In genomic region chr6:11329841-11330765, GRCh38 we compare ENCODE assay signal across 10 cellular contexts.
DNase-seq lines count a peak whose midpoint lies in the region; ATAC-seq, FAIRE-seq and TF ChIP-seq lines count a peak whose summit lies in the region.
"Had no signal": no experiment of that assay in that cellular context is flagged by ENCODE, and none has a peak within 500 bp of the region (broad histone marks: within the 10 kb centered on the region; RNA-seq: fewer than 3 reads in every experiment).

No MANE protein-coding gene starts in this region.

- H3K9me3 ChIP-seq in Loucy (ENCODE audit: insufficient read depth, low read depth, low read length) (no peaks in the 10 kb centered on the region), K562 (replicated peaks; ENCODE audit: control insufficient read depth, insufficient read depth, low read depth, low read length) (no peaks in the 10 kb centered on the region), sigmoid colon (no peaks in the 10 kb centered on the region), A673 (ENCODE audit: low read depth, low read length, poor library complexity, severe bottlenecking) (no peaks in the 10 kb centered on the region)

- no peaks in the 10 kb centered on the region for H4K20me1 ChIP-seq in Loucy (ENCODE audit: insufficient read depth, low read length, poor library complexity, severe bottlenecking)
- H4K20me1 ChIP-seq in K562 (replicated peaks; ENCODE audit: control insufficient read depth, insufficient read depth, low read length): no peaks in the 10 kb centered on the region

- H3K9me3 Mint-ChIP-seq in CD14-positive monocyte (peaks cover 0 to 4% (median 0%) of the 10 kb centered on the region in 7 donors), naive B cell (no peaks in the 10 kb centered on the region), glutamatergic neuron (ENCODE audit: unreplicated experiment) (no peaks in the 10 kb centered on the region)

- TF ChIP-seq CTCF in CD14-positive monocyte (IDR thresholded peaks at IDR 0.05): no peak
- no peak for TF ChIP-seq CTCF in Loucy (conservative IDR thresholded peaks at IDR 0.05; ENCODE audit: low read length)
- TF ChIP-seq CTCF in K562 (IDR thresholded peaks at IDR 0.05 in 2 of 3, conservative IDR thresholded peaks at IDR 0.05 in 1 of 3; ENCODE audit: insufficient read depth in 2 of 3, low read depth in 1 of 3, low read length in 3 of 3): no peak
- TF ChIP-seq CTCF in sigmoid colon (IDR thresholded peaks at IDR 0.05): no peak
- no peak for TF ChIP-seq CTCF in A673 (conservative IDR thresholded peaks at IDR 0.05; ENCODE audit: low read depth, low read length)
- no peak for TF ChIP-seq CTCF in glutamatergic neuron (IDR thresholded peaks at IDR 0.05; ENCODE audit: partially characterized antibody, unreplicated experiment)

- H3K27ac ChIP-seq in K562 (ENCODE audit: extremely low read depth, low read depth, low read length) (no peak overlapping the region), sigmoid colon (no peak overlapping the region), A673 (ENCODE audit: low read depth, low read length, poor library complexity, severe bottlenecking) (no peak overlapping the region)
- H3K27ac ChIP-seq: KMS-11 had no signal

- DNase-seq in CD14-positive monocyte (ENCODE audit: low spot score) (peak; percentile 56), K562 (ENCODE audit: extremely low read depth in 1 of 4, low spot score in 3 of 4) (no peak), naive B cell (no peak), sigmoid colon (no peak), A673 (ENCODE audit: low spot score) (no peak), glutamatergic neuron (no peak)

- H3K9me2 ChIP-seq in Loucy (replicated peaks; ENCODE audit: low read depth, low read length): no peaks in the 10 kb centered on the region

- no peak for TF ChIP-seq EP300 in K562 (IDR thresholded peaks at IDR 0.05; ENCODE audit: low read length)
- no peak for TF ChIP-seq EP300 in sigmoid colon (IDR thresholded peaks at IDR 0.05)

- H3K27me3 ChIP-seq in Loucy (ENCODE audit: insufficient read depth, low read length, poor library complexity, severe bottlenecking) (no peaks in the 10 kb centered on the region), K562 (ENCODE audit: control insufficient read depth in 2 of 2, insufficient read depth in 2 of 2, low read length in 2 of 2) (peaks cover 0 to 18% of the 10 kb centered on the region in 2 experiments; a peak in 1 of 5 replicates), sigmoid colon (no peaks in the 10 kb centered on the region), A673 (replicated peaks; ENCODE audit: insufficient read depth, low read depth, low read length, poor library complexity) (no peaks in the 10 kb centered on the region)

- H3K4me3 Mint-ChIP-seq in CD14-positive monocyte (peak overlapping the region; percentile 2 to 62), naive B cell (peak overlapping the region in 7 of 8 donors; percentile 45 to 87 (median 68)), glutamatergic neuron (ENCODE audit: unreplicated experiment) (no peak overlapping the region)

- H2AFZ ChIP-seq in Loucy (ENCODE audit: low read length) (no peak overlapping the region; the same call in 1 of the 2 replicates), K562 (ENCODE audit: low read depth, low read length) (no peak overlapping the region)

- H3K27me3 Mint-ChIP-seq in CD14-positive monocyte (ENCODE audit: low read depth in 3 of 3) (peaks cover 0 to 2% (median 1%) of the 10 kb centered on the region in 3 donors), naive B cell (no peaks in the 10 kb centered on the region), glutamatergic neuron (ENCODE audit: unreplicated experiment) (no peaks in the 10 kb centered on the region)

- H3K4me3 ChIP-seq in Loucy (ENCODE audit: low read length, poor library complexity, severe bottlenecking) (peak overlapping the region; percentile 6), K562 (no peak overlapping the region), sigmoid colon (no peak overlapping the region), A673 (ENCODE audit: low read depth, low read length, poor library complexity, severe bottlenecking) (no peak overlapping the region)
- H3K4me3 ChIP-seq: skin epidermis had no signal

- WGBS in K562 (ENCODE audit: insufficient coverage, low coverage, missing lambda C conversion rate): under 1% methylated on average over 11 of the region's 11 CpGs
- WGBS in sigmoid colon, 2 donors: 15 to 50% methylated on average over 11 of the region's 11 CpGs

- H3K27ac Mint-ChIP-seq in CD14-positive monocyte (peak overlapping the region; percentile 93 to 98 (median 95)), naive B cell (peak overlapping the region; percentile 49 to 97 (median 94)), glutamatergic neuron (ENCODE audit: unreplicated experiment) (no peak overlapping the region)

- H3K4me1 ChIP-seq in Loucy (ENCODE audit: insufficient read depth, low read length, poor library complexity, severe bottlenecking) (peaks cover 34% of the 10 kb centered on the region), K562 (replicated peaks in 1 of 2; ENCODE audit: control insufficient read depth in 2 of 2, insufficient read depth in 2 of 2, low read length in 2 of 2) (no peaks in the 10 kb centered on the region), sigmoid colon (no peaks in the 10 kb centered on the region), A673 (ENCODE audit: insufficient read depth, low read length, poor library complexity, severe bottlenecking) (no peaks in the 10 kb centered on the region)

- POLR2A ChIA-PET in K562 (lab: Yijun Ruan, JAX) (interaction anchor here (0.6 to 0.7 kb wide), 3 partner anchors 13 to 289 kb away, joined by 3 read pairs; no protein-coding TSS in a partner anchor), A673 (lab: Charles Lee; ENCODE audit: low non-redundant PET) (interaction anchor here (0.6 kb wide), 1 partner anchor 50 kb away, joined by 3 read pairs; no protein-coding TSS in a partner anchor)

- H3K9ac ChIP-seq in Loucy (ENCODE audit: low read depth, low read length, poor library complexity, severe bottlenecking): peak overlapping the region; percentile 11
- no peak overlapping the region for H3K9ac ChIP-seq in K562 (ENCODE audit: insufficient read depth in 1 of 2, low read depth in 2 of 2, low read length in 2 of 2)
- H3K9ac ChIP-seq: KMS-11 had no signal

- H3K36me3 Mint-ChIP-seq in CD14-positive monocyte (peaks cover 56 to 71% of the 10 kb centered on the region in 2 donors), naive B cell (peaks cover 16 to 25% of the 10 kb centered on the region in 2 donors), glutamatergic neuron (ENCODE audit: unreplicated experiment) (no peaks in the 10 kb centered on the region)

- CTCF ChIA-PET in K562 (lab: Yijun Ruan, JAX; ENCODE audit: low intra/inter-chr PET ratio) (no interaction called here), A673 (lab: Charles Lee) (no interaction called here)

- H3K36me3 ChIP-seq in Loucy (ENCODE audit: insufficient read depth, low read length): no peaks in the 10 kb centered on the region
- no peaks in the 10 kb centered on the region for H3K36me3 ChIP-seq in K562 (ENCODE audit: control insufficient read depth, insufficient read depth, low read length)
- no peaks in the 10 kb centered on the region for H3K36me3 ChIP-seq in sigmoid colon
- H3K36me3 ChIP-seq in A673 (ENCODE audit: insufficient read depth, low read length, poor library complexity, severe bottlenecking): no peaks in the 10 kb centered on the region

- intact Hi-C loops in CD14-positive monocyte (cut with micrococcal nuclease): loop anchor here in 1 of 2 donors (10.0 kb wide), 2 partner anchors 165 to 185 kb away; no protein-coding TSS in a partner anchor
- intact Hi-C loops in K562 (cut with micrococcal nuclease): no loop called here
- intact Hi-C loops in sigmoid colon (cut with DNase I): loop anchor here (10.0 kb wide), 1 partner anchor 145 kb away; no protein-coding TSS in a partner anchor
- intact Hi-C loops in A673 (cut with micrococcal nuclease; ENCODE audit: unreplicated experiment): no loop called here

- BruUV-seq in K562 (replicated peaks; lab: Mats Ljungman, UMichigan) (no TSS peak), A673 (replicated peaks; lab: Mats Ljungman, UMichigan) (no TSS peak)

- H3F3A ChIP-seq in Loucy (ENCODE audit: low read depth): peaks cover 2% of the 10 kb centered on the region; the same call in 1 of the 2 replicates

- no peak for ATAC-seq in K562
- peak; percentile 14 to 30 for ATAC-seq in naive B cell (ENCODE audit: low read depth in 2 of 2)
- ATAC-seq in HG03342 (IDR thresholded peaks at IDR 0.05; ENCODE audit: unreplicated experiment): no peak

- TF ChIP-seq RAD21 in K562 (CRISPR knock-in tag; conservative IDR thresholded peaks at IDR 0.05 in 1 of 2, IDR thresholded peaks at IDR 0.05 in 1 of 2): no peak

- in situ Hi-C loops in K562 (cut with MboI): no loop called here

- H3K4me2 ChIP-seq in Loucy (ENCODE audit: low read depth, low read length, poor library complexity, severe bottlenecking) (peak overlapping the region; percentile 54), K562 (ENCODE audit: insufficient read depth, low read length) (no peak overlapping the region)
- H3K4me2 ChIP-seq: KMS-11 had no signal

- H3K79me2 ChIP-seq in Loucy (ENCODE audit: insufficient read depth, low read length): no peaks in the 10 kb centered on the region
- no peaks in the 10 kb centered on the region for H3K79me2 ChIP-seq in K562 (ENCODE audit: control insufficient read depth, insufficient read depth, low read length)

- H3K4me1 Mint-ChIP-seq in CD14-positive monocyte: peaks cover 59% of the 10 kb centered on the region
- H3K4me1 Mint-ChIP-seq in naive B cell: peaks cover 66 to 90% (median 73%) of the 10 kb centered on the region in 3 donors
- H3K4me1 Mint-ChIP-seq in glutamatergic neuron (ENCODE audit: low read depth, unreplicated experiment): peaks cover 10% of the 10 kb centered on the region

- no peak for TF ChIP-seq POLR2A in K562 (conservative IDR thresholded peaks at IDR 0.05)
- TF ChIP-seq POLR2A in sigmoid colon (IDR thresholded peaks at IDR 0.05): no peak

- no peak for FAIRE-seq in K562 (lab: Jason Lieb, UNC)

- no peaks in the 10 kb centered on the region for H3K9me1 ChIP-seq in K562 (ENCODE audit: control insufficient read depth, insufficient read depth, low read length)

TF ChIP-seq in K562, 482 proteins besides CTCF, POLR2A, EP300 and RAD21 (continues in another document):
- no peak for TF ChIP-seq ATF6 (CRISPR knock-in tag; IDR thresholded peaks at IDR 0.05)

Comparison
In these comparisons a context has a peak if more than half of its experiments do, and no peak if none do; other contexts are left out.
1. ATAC-seq: peak in naive B cell (2 of 2); none in K562 (single experiment) and HG03342 (single experiment).